ENCODE assay signal across 1 cellular context in the genomic region with DNA sequence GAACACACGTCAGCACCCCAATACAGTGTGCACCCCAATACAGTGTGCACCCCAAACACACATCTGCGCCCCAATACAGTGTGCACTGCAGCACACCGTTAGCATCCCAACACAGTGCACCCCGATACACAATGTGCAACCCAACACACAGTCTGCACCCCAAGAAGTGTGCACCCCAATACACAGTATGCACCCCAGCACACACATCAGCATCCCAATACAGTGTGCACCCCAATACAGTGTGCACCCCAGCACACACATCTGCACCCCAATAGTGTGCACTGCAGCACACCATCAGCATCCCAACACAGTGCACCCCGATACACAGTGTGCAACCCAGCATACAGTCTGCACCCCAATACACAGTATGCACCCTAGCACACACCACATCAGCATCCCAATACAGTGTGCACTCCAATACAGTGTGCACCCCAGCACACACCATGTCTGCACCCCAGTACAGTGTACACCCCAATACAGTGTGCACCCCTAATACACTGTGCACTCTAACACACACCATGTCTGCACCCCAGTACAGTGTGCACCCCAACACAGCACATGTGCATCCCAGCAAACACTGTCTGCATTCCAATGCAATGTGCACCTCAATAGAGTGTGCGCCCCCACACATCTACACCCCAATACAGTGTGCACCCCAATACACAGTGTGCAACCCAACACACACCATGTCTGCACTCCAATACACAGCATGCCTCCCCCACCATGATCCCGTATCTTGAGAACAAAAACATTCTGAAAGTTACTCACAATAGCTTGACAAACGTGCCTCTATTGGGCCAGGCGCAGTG.
TF ChIP-seq lines count a peak whose summit lies in the region.

No MANE protein-coding gene starts in this region.

TF ChIP-seq in SK-N-SH, 30 proteins besides CTCF, POLR2A, EP300 and RAD21 (continued from another document):
- no peak for TF ChIP-seq ZBTB33 (IDR thresholded peaks at IDR 0.05; ENCODE audit: borderline replicate concordance, low read depth)
- TF ChIP-seq, protein P1, sequence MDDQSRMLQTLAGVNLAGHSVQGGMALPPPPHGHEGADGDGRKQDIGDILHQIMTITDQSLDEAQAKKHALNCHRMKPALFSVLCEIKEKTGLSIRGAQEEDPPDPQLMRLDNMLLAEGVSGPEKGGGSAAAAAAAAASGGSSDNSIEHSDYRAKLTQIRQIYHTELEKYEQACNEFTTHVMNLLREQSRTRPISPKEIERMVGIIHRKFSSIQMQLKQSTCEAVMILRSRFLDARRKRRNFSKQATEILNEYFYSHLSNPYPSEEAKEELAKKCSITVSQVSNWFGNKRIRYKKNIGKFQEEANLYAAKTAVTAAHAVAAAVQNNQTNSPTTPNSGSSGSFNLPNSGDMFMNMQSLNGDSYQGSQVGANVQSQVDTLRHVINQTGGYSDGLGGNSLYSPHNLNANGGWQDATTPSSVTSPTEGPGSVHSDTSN (IDR thresholded peaks at IDR 0.05) = no peak
- no peak for TF ChIP-seq RXRA (IDR thresholded peaks at IDR 0.05; ENCODE audit: borderline replicate concordance, low read depth)
- TF ChIP-seq JUND (IDR thresholded peaks at IDR 0.05) = no peak
- no peak for TF ChIP-seq FOXM1 (IDR thresholded peaks at IDR 0.05; ENCODE audit: low read depth)
- no peak for TF ChIP-seq CHD2 (IDR thresholded peaks at IDR 0.05; ENCODE audit: low read length, partially characterized antibody)
- no peak for TF ChIP-seq ELF1 (IDR thresholded peaks at IDR 0.05)
- no peak for TF ChIP-seq IRF3 (IDR thresholded peaks at IDR 0.05; ENCODE audit: low read depth, low read length)
- TF ChIP-seq RCOR1 (IDR thresholded peaks at IDR 0.05; ENCODE audit: low read length) = no peak
- TF ChIP-seq NFIC (IDR thresholded peaks at IDR 0.05; ENCODE audit: borderline replicate concordance) = no peak
- no peak for TF ChIP-seq EZH2phosphoT487 (IDR thresholded peaks at IDR 0.05; ENCODE audit: borderline replicate concordance, low read depth)
- no peak for TF ChIP-seq NRF1 (IDR thresholded peaks at IDR 0.05; ENCODE audit: low read depth, low read length)
- TF ChIP-seq, protein P2, sequence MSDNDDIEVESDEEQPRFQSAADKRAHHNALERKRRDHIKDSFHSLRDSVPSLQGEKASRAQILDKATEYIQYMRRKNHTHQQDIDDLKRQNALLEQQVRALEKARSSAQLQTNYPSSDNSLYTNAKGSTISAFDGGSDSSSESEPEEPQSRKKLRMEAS (IDR thresholded peaks at IDR 0.05; ENCODE audit: low read depth) = no peak
- no peak for TF ChIP-seq YY1 (IDR thresholded peaks at IDR 0.05; ENCODE audit: low read depth)
